ENCODE assay signal across 8 cellular contexts in the genomic region with DNA sequence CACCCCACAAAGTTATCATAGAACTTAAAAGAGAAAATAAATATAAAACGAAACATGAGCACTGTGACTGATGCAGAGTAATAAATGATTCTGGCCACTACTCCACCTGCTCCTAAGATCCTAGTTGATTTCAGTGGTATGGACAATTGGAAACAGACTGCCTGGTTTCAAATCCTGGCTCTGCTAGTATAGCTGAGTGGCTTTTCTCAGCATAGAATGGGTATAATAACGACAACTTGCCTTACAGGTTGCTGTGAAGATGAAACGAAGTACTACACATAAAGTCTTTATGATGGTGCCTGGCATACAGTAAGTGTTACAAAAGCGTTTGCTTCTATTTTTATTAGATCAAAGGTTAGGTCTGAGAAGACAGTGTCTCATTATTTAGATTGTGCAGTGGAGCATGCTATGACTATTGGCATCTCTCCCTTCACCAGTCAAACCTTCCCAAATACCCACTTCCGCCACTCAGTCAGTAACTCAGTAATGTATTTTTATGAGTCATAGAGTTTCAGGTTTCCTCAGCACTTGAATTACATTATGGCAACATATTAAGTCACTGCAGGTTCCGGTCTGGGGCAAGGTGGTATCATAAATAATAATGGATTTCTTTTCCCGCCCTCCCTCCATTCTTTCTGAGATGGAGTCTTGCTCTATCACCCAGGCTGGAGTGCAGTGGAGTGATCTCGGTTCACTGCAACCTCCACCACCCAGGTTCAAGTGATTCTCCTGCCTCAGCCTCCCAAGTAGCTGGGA. TPM values are rescaled to one million over a fixed set of nuclear protein-coding genes. Genes with fewer than 3 reads are reported as not detected.
DNase-seq lines count a peak whose midpoint lies in the region; ATAC-seq and TF ChIP-seq lines count a peak whose summit lies in the region.

No MANE protein-coding gene starts in this region.

- H3K4me3 Mint-ChIP-seq in CD8-positive, alpha-beta memory T cell: peak overlapping the region in 5 of 7 donors; percentile 17 to 80 (median 56)
- no peak overlapping the region for H3K4me3 Mint-ChIP-seq in activated naive CD8-positive, alpha-beta T cell treated with anti-CD3 and anti-CD28 coated beads for 36 hours
- H3K4me3 Mint-ChIP-seq in immature natural killer cell: no peak overlapping the region

- H3K9me3 ChIP-seq in CD8-positive, alpha-beta memory T cell (ENCODE audit: low read length): no peaks in the 10 kb centered on the region
- H3K9me3 ChIP-seq in prostate gland: no peaks in the 10 kb centered on the region

- H3K27me3 Mint-ChIP-seq in CD8-positive, alpha-beta memory T cell: peaks cover 0 to 2% of the 10 kb centered on the region in 2 donors
- no peaks in the 10 kb centered on the region for H3K27me3 Mint-ChIP-seq in activated naive CD8-positive, alpha-beta T cell treated with anti-CD3 and anti-CD28 coated beads for 36 hours
- peaks cover 0 to 7% (median 2%) of the 10 kb centered on the region in 3 donors for H3K27me3 Mint-ChIP-seq in immature natural killer cell (ENCODE audit: low read depth in 3 of 3)

- TF ChIP-seq CTCF in prostate gland (IDR thresholded peaks at IDR 0.05): no peak

- intact Hi-C loops in prostate gland (cut with DNase I): no loop called here

- WGBS in prostate gland: 27% methylated on average over 8 of the region's 8 CpGs

- H3K36me3 ChIP-seq in CD8-positive, alpha-beta memory T cell (ENCODE audit: insufficient read depth, low read length): no peaks in the 10 kb centered on the region
- H3K36me3 ChIP-seq in prostate gland: no peaks in the 10 kb centered on the region

- POLR2A ChIA-PET in CD8-positive, alpha-beta memory T cell (lab: Charles Lee): no interaction called here

- peaks cover 8 to 13% (median 10%) of the 10 kb centered on the region in 3 donors for H3K4me1 Mint-ChIP-seq in CD8-positive, alpha-beta memory T cell
- peaks cover 7% of the 10 kb centered on the region for H3K4me1 Mint-ChIP-seq in activated naive CD8-positive, alpha-beta T cell treated with anti-CD3 and anti-CD28 coated beads for 36 hours
- H3K4me1 Mint-ChIP-seq in immature natural killer cell: no peaks in the 10 kb centered on the region

- no peak overlapping the region for H3K4me3 ChIP-seq in CD8-positive, alpha-beta memory T cell (ENCODE audit: low read length)
- no peak overlapping the region for H3K4me3 ChIP-seq in prostate gland

- H3K4me1 ChIP-seq in CD8-positive, alpha-beta memory T cell (ENCODE audit: insufficient read depth, low read length): no peaks in the 10 kb centered on the region
- H3K4me1 ChIP-seq in prostate gland (replicated peaks): peaks cover 4% of the 10 kb centered on the region

- ATAC-seq in HG03175 (IDR thresholded peaks at IDR 0.05; ENCODE audit: unreplicated experiment): peak; percentile 96

- no peak for DNase-seq in CD8-positive, alpha-beta memory T cell
- DNase-seq in GM19240 (ENCODE audit: insufficient read length, low spot score) (peak; percentile 31), NCI-H460 (ENCODE audit: extremely low read depth, low read depth) (peak; percentile 82), prostate gland (ENCODE audit: low spot score) (peak; percentile 49), hypothalamus (lab: John Stamatoyannopoulos, UW) (no peak), immature natural killer cell (no peak)
- peak; percentile 18 for DNase-seq in activated naive CD8-positive, alpha-beta T cell treated with anti-CD3 and anti-CD28 coated beads for 36 hours

- no peaks in the 10 kb centered on the region for H3K9me3 Mint-ChIP-seq in CD8-positive, alpha-beta memory T cell
- H3K9me3 Mint-ChIP-seq in activated naive CD8-positive, alpha-beta T cell treated with anti-CD3 and anti-CD28 coated beads for 36 hours: no peaks in the 10 kb centered on the region
- no peaks in the 10 kb centered on the region for H3K9me3 Mint-ChIP-seq in immature natural killer cell

- H3K36me3 Mint-ChIP-seq in CD8-positive, alpha-beta memory T cell: no peaks in the 10 kb centered on the region
- H3K36me3 Mint-ChIP-seq in activated naive CD8-positive, alpha-beta T cell treated with anti-CD3 and anti-CD28 coated beads for 36 hours: no peaks in the 10 kb centered on the region
- no peaks in the 10 kb centered on the region for H3K36me3 Mint-ChIP-seq in immature natural killer cell

- no peak overlapping the region for H3K27ac ChIP-seq in CD8-positive, alpha-beta memory T cell (ENCODE audit: low read depth, low read length)
- no peak overlapping the region for H3K27ac ChIP-seq in prostate gland

- CTCF ChIA-PET in CD8-positive, alpha-beta memory T cell (lab: Charles Lee): no interaction called here

- H3K27me3 ChIP-seq in CD8-positive, alpha-beta memory T cell (ENCODE audit: insufficient read depth, low read length, poor library complexity, severe bottlenecking): no peaks in the 10 kb centered on the region
- no peaks in the 10 kb centered on the region for H3K27me3 ChIP-seq in prostate gland (replicated peaks; ENCODE audit: insufficient read depth)

- no peak for TF ChIP-seq POLR2A in prostate gland (IDR thresholded peaks at IDR 0.05)

- peak overlapping the region in 5 of 8 donors; percentile 9 to 62 (median 55) for H3K27ac Mint-ChIP-seq in CD8-positive, alpha-beta memory T cell
- H3K27ac Mint-ChIP-seq in activated naive CD8-positive, alpha-beta T cell treated with anti-CD3 and anti-CD28 coated beads for 36 hours: peak overlapping the region; percentile 59
- H3K27ac Mint-ChIP-seq in immature natural killer cell: no peak overlapping the region

RNA-seq across cellular contexts. Expression of a gene that starts 29.7 kb away (rescaled TPM):
- 10 to 100 TPM; 17.1 to 21.9 TPM for total RNA-seq in CD8-positive, alpha-beta memory T cell
- polyA plus RNA-seq in CD8-positive, alpha-beta memory T cell: 7.5 TPM
- 17.7 and 33.0 TPM in 2 replicates for total RNA-seq in NCI-H460 (2014; rRNA removed; shearing (Covaris generic))
- polyA plus RNA-seq in NCI-H460 (2014; cell fraction: nucleus; rRNA removed): 68.7 and 70.7 TPM in 2 replicates
- 10 to 100 TPM; 22.3 to 25.6 TPM for total RNA-seq in activated naive CD8-positive, alpha-beta T cell treated with anti-CD3 and anti-CD28 coated beads for 36 hours
- 10 to 100 TPM; 18.7 to 54.0 TPM for total RNA-seq in prostate gland
- polyA plus RNA-seq in immature natural killer cell: 1 to 10 TPM; 1.4 to 9.5 (median 5.9) TPM

Comparison
In these comparisons a context has a peak if more than half of its experiments do, and no peak if none do; other contexts are left out.
1. DNase-seq: peak in GM19240 (single experiment), NCI-H460 (single experiment), activated naive CD8-positive, alpha-beta T cell treated with anti-CD3 and anti-CD28 coated beads for 36 hours (single experiment) and prostate gland (single experiment); none in CD8-positive, alpha-beta memory T cell (0 of 5), hypothalamus (0 of 51) and immature natural killer cell (0 of 3).
2. H3K27ac Mint-ChIP-seq: peak in CD8-positive, alpha-beta memory T cell (5 of 8) and activated naive CD8-positive, alpha-beta T cell treated with anti-CD3 and anti-CD28 coated beads for 36 hours (single experiment); none in immature natural killer cell (0 of 6).
3. H3K4me3 Mint-ChIP-seq: peak in CD8-positive, alpha-beta memory T cell (5 of 7); none in activated naive CD8-positive, alpha-beta T cell treated with anti-CD3 and anti-CD28 coated beads for 36 hours (single experiment) and immature natural killer cell (0 of 5).